14 cellular contexts compared by ENCODE assay signal in the genomic region with DNA sequence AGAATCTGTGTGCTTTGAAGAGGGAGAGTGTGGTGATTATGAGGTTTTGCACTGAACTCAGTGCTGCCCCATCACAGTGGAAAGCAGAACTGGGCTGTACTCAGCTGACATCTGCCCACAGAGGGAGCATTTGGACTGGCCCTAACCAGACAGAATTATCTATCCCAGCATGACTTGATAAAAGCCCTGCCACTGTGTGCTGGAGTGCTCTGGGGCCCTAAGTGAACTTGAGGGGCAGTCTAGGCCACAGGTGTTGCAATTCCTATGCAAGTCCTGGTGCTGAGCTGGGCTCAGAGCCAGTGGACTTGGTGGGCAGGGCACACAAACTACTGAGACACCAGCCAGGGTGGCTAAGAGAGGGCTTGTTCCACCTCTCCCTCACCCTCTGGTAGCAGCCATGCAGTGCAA.
DNase-seq lines count a peak whose midpoint lies in the region; ATAC-seq, FAIRE-seq and TF ChIP-seq lines count a peak whose summit lies in the region.
"Had no signal": no experiment of that assay in that cellular context is flagged by ENCODE, and none has a peak within 500 bp of the region (broad histone marks: within the 10 kb centered on the region; RNA-seq: fewer than 3 reads in every experiment).

No MANE protein-coding gene starts in this region.

- no peak for TF ChIP-seq POLR2A in H1 (IDR thresholded peaks at IDR 0.05; ENCODE audit: control extremely low read depth in 1 of 2, low read depth in 2 of 2, low read length in 2 of 2)

- H4K5ac ChIP-seq in H1 (ENCODE audit: insufficient read length, low read depth, low read length) (no peak overlapping the region), mesendoderm (ENCODE audit: low read length) (no peak overlapping the region)

- H4K8ac ChIP-seq in H1 (ENCODE audit: extremely low read depth, insufficient read depth, low read length) (no peak overlapping the region), mesendoderm (ENCODE audit: low read depth, low read length) (no peak overlapping the region)

- H2BK20ac ChIP-seq in H1 (ENCODE audit: low read length) = no peak overlapping the region

- H3K4me3 ChIP-seq in GM12864 (ENCODE audit: low read depth, low read length) (no peak overlapping the region), H1 (ENCODE audit: extremely low read depth in 1 of 4, insufficient read depth in 2 of 4, low read depth in 3 of 4, low read length in 4 of 4) (no peak overlapping the region), mesendoderm (ENCODE audit: low read length) (no peak overlapping the region), kidney (ENCODE audit: low read length in 2 of 2) (no peak overlapping the region)

- H2BK120ac ChIP-seq in H1 (replicated peaks; ENCODE audit: low read depth, low read length) = no peak overlapping the region
- H2BK120ac ChIP-seq in mesendoderm (ENCODE audit: low read depth, low read length) = no peak overlapping the region

- H3K56ac ChIP-seq in H1 (replicated peaks; ENCODE audit: insufficient read length, low read depth, low read length) (no peak overlapping the region), mesendoderm (ENCODE audit: low read length) (no peak overlapping the region)

- H3K4ac ChIP-seq in H1 (replicated peaks; ENCODE audit: insufficient read length, low read depth, low read length) (no peak overlapping the region), mesendoderm (ENCODE audit: low read depth, low read length) (no peak overlapping the region)

- no peaks in the 10 kb centered on the region for H3K23me2 ChIP-seq in H1 (ENCODE audit: low read depth, low read length)

- no peaks in the 10 kb centered on the region for H3K27me3 ChIP-seq in H1 (replicated peaks in 1 of 4; ENCODE audit: control insufficient read depth in 3 of 4, extremely low read depth in 1 of 4, insufficient read depth in 3 of 4, low read length in 3 of 4)
- no peaks in the 10 kb centered on the region for H3K27me3 ChIP-seq in mesendoderm (ENCODE audit: insufficient read depth, low read length, poor library complexity)

- no peaks in the 10 kb centered on the region for H3K79me1 ChIP-seq in H1 (ENCODE audit: low read depth, low read length)
- no peaks in the 10 kb centered on the region for H3K79me1 ChIP-seq in mesendoderm (ENCODE audit: low read length)

- CTCF ChIA-PET in H1 (lab: Charles Lee; ENCODE audit: partially characterized antibody) = interaction anchor here (1.4 to 1.5 kb wide), 2 partner anchors 16 to 41 kb away, joined by 3 to 4 read pairs; no protein-coding TSS in a partner anchor

- H3K36me3 ChIP-seq in H1 (ENCODE audit: control insufficient read depth in 2 of 4, insufficient read depth in 4 of 4, low read length in 3 of 4) = no peaks in the 10 kb centered on the region
- no peaks in the 10 kb centered on the region for H3K36me3 ChIP-seq in mesendoderm (ENCODE audit: control insufficient read depth, insufficient read depth, low read length)
- H3K36me3 ChIP-seq in kidney (ENCODE audit: control insufficient read depth in 1 of 2, insufficient read depth in 2 of 2, low read length in 2 of 2) = no peaks in the 10 kb centered on the region

- H3K14ac ChIP-seq in H1 (ENCODE audit: insufficient read length) = no peak overlapping the region

- H3K4me2 ChIP-seq in H1 (ENCODE audit: insufficient read depth in 1 of 2, low read depth in 2 of 2, low read length in 2 of 2) (no peak overlapping the region), mesendoderm (ENCODE audit: low read length) (no peak overlapping the region)

- no peak overlapping the region for H3K18ac ChIP-seq in H1 (ENCODE audit: extremely low read depth, low read length)
- H3K18ac ChIP-seq in mesendoderm (ENCODE audit: low read length) = no peak overlapping the region

- no peak overlapping the region for H4K91ac ChIP-seq in H1 (replicated peaks; ENCODE audit: insufficient read length, low read length)

- H2BK5ac ChIP-seq in H1 (ENCODE audit: low read depth, low read length) (no peak overlapping the region), mesendoderm (ENCODE audit: low read length) (no peak overlapping the region)

- DNase-seq in GM12864 (ENCODE audit: low read depth) = no peak
- peak; percentile 53 for DNase-seq in NCI-H524 treated with DMSO at 0.1 percent for 48 hours (lab: John Stamatoyannopoulos, UW)
- DNase-seq in H1 (ENCODE audit: low read depth in 1 of 2, low spot score in 2 of 2) = no peak
- peak; percentile 45 for DNase-seq in mesendoderm
- no peak for DNase-seq in COR-L47 (lab: John Stamatoyannopoulos, UW)
- no peak for DNase-seq in kidney
- DNase-seq in NCI-H69 (lab: John Stamatoyannopoulos, UW) = no peak
- DNase-seq: effector CD8-positive, alpha-beta T cell; naive B cell; NCI-H1105; stimulated activated CD8-positive, alpha-beta memory T cell treated with anti-CD3 and anti-CD28 coated beads, Interleukin-4, amount 100 ng/mL, for 48 hours; T-helper 9 cell had no signal

- peaks cover 0 to 3% (median 1%) of the 10 kb centered on the region in 4 experiments; a peak in 4 of 7 replicates for H3K4me1 ChIP-seq in H1 (replicated peaks in 1 of 4; ENCODE audit: control insufficient read depth in 3 of 4, insufficient read depth in 4 of 4, low read length in 3 of 4)
- peaks cover 1% of the 10 kb centered on the region for H3K4me1 ChIP-seq in mesendoderm (ENCODE audit: control insufficient read depth, low read depth, low read length)
- H3K4me1 ChIP-seq in kidney (ENCODE audit: control insufficient read depth in 1 of 2, insufficient read depth in 1 of 2, low read depth in 1 of 2, low read length in 2 of 2) = peaks cover 0 to 3% of the 10 kb centered on the region in 2 donors

- TF ChIP-seq CTCF in GM12864 (IDR thresholded peaks at IDR 0.05; ENCODE audit: low read depth, low read length, missing control alignments) (peak; percentile 9), H1 (IDR thresholded peaks at IDR 0.05; ENCODE audit: control extremely low read depth in 1 of 3, insufficient read depth in 1 of 3, low read depth in 1 of 3, low read length in 3 of 3) (0 out of 4 replicates have a peak, but pooled peaks of 1 of the 3 experiments have one; percentile 12), kidney (IDR thresholded peaks at IDR 0.05; ENCODE audit: borderline replicate concordance, extremely low read depth, insufficient read depth) (no peak)

- no peak overlapping the region for H2AFZ ChIP-seq in H1 (ENCODE audit: low read length)

- intact Hi-C loops in kidney (cut with DNase I) = no loop called here

- peak overlapping the region; percentile 75; the same call in 1 of the 2 replicates for H2BK12ac ChIP-seq in H1 (ENCODE audit: low read depth, low read length)

- no peak for ATAC-seq in GM21360 (IDR thresholded peaks at IDR 0.05; ENCODE audit: unreplicated experiment)

- H3K79me2 ChIP-seq in H1 (ENCODE audit: control insufficient read depth in 1 of 2, insufficient read depth in 2 of 2, low read length in 2 of 2) (no peaks in the 10 kb centered on the region), mesendoderm (ENCODE audit: control insufficient read depth, insufficient read depth, low read length) (no peaks in the 10 kb centered on the region)

- H2BK15ac ChIP-seq in H1 (ENCODE audit: low read length) (no peak overlapping the region), mesendoderm (replicated peaks; ENCODE audit: low read depth) (no peak overlapping the region)

- no peaks in the 10 kb centered on the region for H4K20me1 ChIP-seq in H1 (replicated peaks in 1 of 2; ENCODE audit: control insufficient read depth in 1 of 2, insufficient read depth in 2 of 2, low read length in 2 of 2)

- no peak for TF ChIP-seq EP300 in H1 (IDR thresholded peaks at IDR 0.05; ENCODE audit: borderline replicate concordance in 1 of 2, low read depth in 2 of 2, low read length in 2 of 2)

- no peaks in the 10 kb centered on the region for H3K9me3 ChIP-seq in H1 (ENCODE audit: insufficient read depth in 2 of 2, low read depth in 1 of 2, low read length in 1 of 2)
- no peaks in the 10 kb centered on the region for H3K9me3 ChIP-seq in kidney (ENCODE audit: control insufficient read depth in 1 of 2, low read length in 2 of 2)

- POLR2A ChIA-PET in H1 (lab: Charles Lee; ENCODE audit: partially characterized antibody) = interaction anchor here (1.4 kb wide), 1 partner anchor 22 kb away, joined by 4 read pairs; no protein-coding TSS in a partner anchor

- TF ChIP-seq RAD21 in H1 (IDR thresholded peaks at IDR 0.05 in 1 of 2, conservative IDR thresholded peaks at IDR 0.05 in 1 of 2; ENCODE audit: low read depth in 2 of 2, low read length in 2 of 2) = peak; percentile 9 to 35; a peak in 1 of 4 replicates

- H3K23ac ChIP-seq in H1 (ENCODE audit: insufficient read length) = no peak overlapping the region
- no peak overlapping the region for H3K23ac ChIP-seq in mesendoderm (ENCODE audit: low read length)

- H3K9ac ChIP-seq in H1 (replicated peaks in 1 of 4; ENCODE audit: extremely low read depth in 1 of 4, low read depth in 3 of 4, low read length in 3 of 4) (no peak overlapping the region), mesendoderm (ENCODE audit: low read length) (no peak overlapping the region), kidney (ENCODE audit: low read length in 2 of 2) (no peak overlapping the region)

- FAIRE-seq in H1 (lab: Jason Lieb, UNC) = no peak
- no peak for FAIRE-seq in kidney (lab: Jason Lieb, UNC)
- FAIRE-seq: GM12891 had no signal

- H2AK5ac ChIP-seq in H1 (ENCODE audit: low read depth, low read length) = no peak overlapping the region
- H2AK5ac ChIP-seq in mesendoderm (ENCODE audit: low read length) = no peak overlapping the region

- H3K27ac ChIP-seq in H1 (ENCODE audit: low read depth, low read length) (no peak overlapping the region), mesendoderm (ENCODE audit: low read depth, low read length) (no peak overlapping the region), kidney (ENCODE audit: low read depth in 2 of 2, low read length in 2 of 2) (no peak overlapping the region)

TF ChIP-seq in H1, 55 proteins besides CTCF, POLR2A, EP300 and RAD21:
- no peak for TF ChIP-seq CHD1 (IDR thresholded peaks at IDR 0.05; ENCODE audit: low read depth, low read length)
- no peak for TF ChIP-seq YY1 (IDR thresholded peaks at IDR 0.05; ENCODE audit: low read depth, low read length)
- TF ChIP-seq GABPA (IDR thresholded peaks at IDR 0.05; ENCODE audit: borderline replicate concordance, insufficient read depth, low read length) = no peak
- TF ChIP-seq TAF7 (optimal IDR thresholded peaks at IDR 0.05; ENCODE audit: borderline replicate concordance, low read depth, low read length) = no peak
- TF ChIP-seq TAF1 (IDR thresholded peaks at IDR 0.05; ENCODE audit: low read depth, low read length) = no peak
- no peak for TF ChIP-seq BRCA1 (IDR thresholded peaks at IDR 0.05; ENCODE audit: low read depth, low read length)
- no peak for TF ChIP-seq RNF2 (IDR thresholded peaks at IDR 0.05; ENCODE audit: borderline replicate concordance, low read depth, low read length, missing control alignments, poor library complexity, severe bottlenecking)
- TF ChIP-seq CTBP2 (IDR thresholded peaks at IDR 0.05; ENCODE audit: borderline replicate concordance, insufficient read depth, insufficient read length, low read length) = no peak
- TF ChIP-seq FOSL1 (IDR thresholded peaks at IDR 0.05; ENCODE audit: insufficient read depth, low read depth, low read length) = no peak
- TF ChIP-seq EGR1 (IDR thresholded peaks at IDR 0.05; ENCODE audit: borderline replicate concordance, low read depth, low read length) = no peak
- TF ChIP-seq PHF8 (conservative IDR thresholded peaks at IDR 0.05; ENCODE audit: low read depth, low read length) = no peak

Comparison
In these comparisons a context has a peak if more than half of its experiments do, and no peak if none do; other contexts are left out.
1. DNase-seq: peak in NCI-H524 treated with DMSO at 0.1 percent for 48 hours (single experiment) and mesendoderm (single experiment); none in GM12864 (single experiment), H1 (0 of 2), COR-L47 (single experiment), kidney (single experiment) and NCI-H69 (single experiment).